Comparison of ENCODE assay signal across 11 cellular contexts in the genomic region with DNA sequence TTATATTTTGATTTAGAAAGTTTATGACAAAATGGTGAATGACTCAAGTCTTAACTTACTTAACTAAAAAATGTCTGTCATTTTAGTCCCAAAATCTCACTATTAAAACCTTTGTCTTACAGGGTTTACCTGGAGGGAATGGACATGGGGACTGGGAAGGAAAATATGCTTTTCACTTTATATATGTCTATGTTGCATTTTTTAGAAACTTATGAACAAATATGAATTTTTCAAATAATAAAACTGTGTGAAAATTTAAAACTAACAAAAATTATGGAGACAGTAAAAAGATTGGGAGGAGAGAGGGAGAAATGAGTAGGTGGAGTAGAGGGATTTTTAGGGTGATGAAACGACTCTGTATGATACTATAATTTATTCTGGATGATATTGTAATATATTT.
"Had no signal": no experiment of that assay in that cellular context is flagged by ENCODE, and none has a peak within 500 bp of the region (broad histone marks: within the 10 kb centered on the region; RNA-seq: fewer than 3 reads in every experiment).

No MANE protein-coding gene starts in this region.

- FAIRE-seq: H1, H54 had no signal

- H3K4me2 ChIP-seq: GM23338 had no signal

- H3K9me3 ChIP-seq: HAP-1 had no signal

- H3K4me3 ChIP-seq: GM23248, GM23338, HAP-1 had no signal

- H3K9ac ChIP-seq: GM23248 had no signal

- H3K36me3 ChIP-seq: HAP-1 had no signal

- ATAC-seq: GM23338, HCT116 had no signal

- DNase-seq: GM23248, GOT3, H7, H9, HCEC 1CT, HFFc6 had no signal

- H2AFZ ChIP-seq: GM23248, GM23338 had no signal

- H3K27ac ChIP-seq: GM23248 had no signal

- H3K4me1 ChIP-seq: HAP-1 had no signal
